Comparison of ENCODE assay signal across 1 cellular context in genomic region chr13:21576424-21576823, GRCh38.
TF ChIP-seq lines count a peak whose summit lies in the region.

No MANE protein-coding gene starts in this region.

TF ChIP-seq in K562, 482 proteins besides CTCF, POLR2A, EP300 and RAD21 (continues in another document):
- no peak for TF ChIP-seq ZBTB40 (IDR thresholded peaks at IDR 0.05)
- TF ChIP-seq ZBTB40 (CRISPR knock-in tag; IDR thresholded peaks at IDR 0.05): no peak
- peak; percentile 14 for TF ChIP-seq TBP (optimal IDR thresholded peaks at IDR 0.05; ENCODE audit: low read depth, low read length)
- no peak for TF ChIP-seq HES1 (IDR thresholded peaks at IDR 0.05; ENCODE audit: low read depth)
- no peak for TF ChIP-seq ZBTB9 (CRISPR knock-in tag; IDR thresholded peaks at IDR 0.05)
- TF ChIP-seq ZNF318 (IDR thresholded peaks at IDR 0.05; ENCODE audit: borderline replicate concordance in 1 of 2, low read depth in 1 of 2): no peak
- no peak for TF ChIP-seq ZBTB11 (CRISPR knock-in tag; IDR thresholded peaks at IDR 0.05)
- no peak for TF ChIP-seq KDM5B (IDR thresholded peaks at IDR 0.05; ENCODE audit: insufficient replicate concordance, low read depth, low read length)
- TF ChIP-seq MNT (conservative IDR thresholded peaks at IDR 0.05): peak in 1 of 2 experiments; percentile 45; a peak in 1 of 4 replicates
- no peak for TF ChIP-seq NR0B1 (IDR thresholded peaks at IDR 0.05; ENCODE audit: partially characterized antibody)
- peak; percentile 50; the same call in 1 of the 2 replicates for TF ChIP-seq EP400 (IDR thresholded peaks at IDR 0.05)
- TF ChIP-seq KAT8 (IDR thresholded peaks at IDR 0.05; ENCODE audit: low read depth): peak; percentile 84; the same call in 1 of the 2 replicates
- peak; percentile 79 for TF ChIP-seq MYC (IDR thresholded peaks at IDR 0.05; ENCODE audit: low read depth, low read length)
- TF ChIP-seq MYC (CRISPR knock-in tag; IDR thresholded peaks at IDR 0.05; ENCODE audit: borderline replicate concordance, low read depth): no peak
- TF ChIP-seq GTF2A2 (tag; IDR thresholded peaks at IDR 0.05): no peak
- peak; percentile 31 to 95 (median 62) for TF ChIP-seq YY1 (IDR thresholded peaks at IDR 0.05; ENCODE audit: borderline replicate concordance in 1 of 3, control insufficient read depth in 1 of 3, extremely low read depth in 1 of 3, insufficient read depth in 3 of 3, insufficient read length in 1 of 3, insufficient replicate concordance in 2 of 3, low read depth in 1 of 3, low read length in 2 of 3)
